In genomic region chr4:169823685-169824084, GRCh38 we compare ENCODE assay signal across 8 cellular contexts.
DNase-seq lines count a peak whose midpoint lies in the region; ATAC-seq, FAIRE-seq and TF ChIP-seq lines count a peak whose summit lies in the region.

No MANE protein-coding gene starts in this region.

- no peak overlapping the region for H3K27ac ChIP-seq in GM23338 (ENCODE audit: low read depth)
- H3K27ac ChIP-seq in endothelial cell of umbilical vein (ENCODE audit: insufficient read depth, low read depth, low read length), result no peak overlapping the region
- H3K27ac ChIP-seq in trophoblast cell (ENCODE audit: low read depth, low read length), result no peak overlapping the region

- BruUV-seq in endothelial cell of umbilical vein (replicated peaks; lab: Mats Ljungman, UMichigan), result no TSS peak

- CTCF ChIA-PET in endothelial cell of umbilical vein (lab: Charles Lee), result interaction anchor here (0.8 to 2.1 kb wide), 6 partner anchors 9 to 210 kb away, joined by 3 to 29 read pairs (median 4); no protein-coding TSS in a partner anchor

- H2BK5ac ChIP-seq in trophoblast cell (ENCODE audit: low read depth, low read length, poor library complexity), result no peak overlapping the region

- no peak overlapping the region for H3K27ac Mint-ChIP-seq in GM23338

- H2AFZ ChIP-seq in GM23338 (no peak overlapping the region), endothelial cell of umbilical vein (ENCODE audit: low read depth, low read length) (no peak overlapping the region), trophoblast cell (ENCODE audit: insufficient read depth, low read length, poor library complexity) (no peak overlapping the region)

- H3K18ac ChIP-seq in trophoblast cell (ENCODE audit: low read length), result no peak overlapping the region

- no peaks in the 10 kb centered on the region for H3F3A ChIP-seq in GM23338 (replicated peaks; ENCODE audit: low read depth)

- no peak overlapping the region for H4K91ac ChIP-seq in trophoblast cell (ENCODE audit: low read depth, low read length)

- peaks cover 3% of the 10 kb centered on the region for H3K27me3 Mint-ChIP-seq in GM23338 (ENCODE audit: insufficient read depth, low read depth, poor library complexity)

- H3K4me2 ChIP-seq in GM23338 (no peak overlapping the region), endothelial cell of umbilical vein (ENCODE audit: insufficient read depth, low read length) (no peak overlapping the region), trophoblast cell (ENCODE audit: low read length) (no peak overlapping the region)

- no peak overlapping the region for H3K14ac ChIP-seq in trophoblast cell (ENCODE audit: low read length)

- no CpG with 5 or more reads among the region's 7 CpGs for WGBS in trophoblast cell (ENCODE audit: extremely low coverage, insufficient coverage, insufficient read length)

- peaks cover 18% of the 10 kb centered on the region for H3K9me3 Mint-ChIP-seq in GM23338

- H4K20me1 ChIP-seq in GM23338 (replicated peaks; ENCODE audit: insufficient read depth), result no peaks in the 10 kb centered on the region
- H4K20me1 ChIP-seq in endothelial cell of umbilical vein (replicated peaks; ENCODE audit: control insufficient read depth, extremely low read depth, insufficient read depth, low read length), result no peaks in the 10 kb centered on the region

- DNase-seq in GM23338 (ENCODE audit: low spot score) (peak; percentile 83), OCI-M1 (lab: John Stamatoyannopoulos, UW) (peak; percentile 91), endothelial cell of umbilical vein (ENCODE audit: low read depth, low spot score) (peak; percentile 51), trophoblast cell (peak; percentile 53 to 80), GF-D8 (lab: John Stamatoyannopoulos, UW) (no peak)

- H3K9me2 ChIP-seq in GM23338 (ENCODE audit: insufficient read depth), result no peaks in the 10 kb centered on the region; the same call in 1 of the 2 replicates

- H3K79me2 ChIP-seq in GM23338 (replicated peaks; ENCODE audit: insufficient read depth), result no peaks in the 10 kb centered on the region
- H3K79me2 ChIP-seq in endothelial cell of umbilical vein (ENCODE audit: control insufficient read depth, insufficient read depth, low read length), result no peaks in the 10 kb centered on the region
- no peaks in the 10 kb centered on the region for H3K79me2 ChIP-seq in trophoblast cell (ENCODE audit: control insufficient read depth, insufficient read depth, low read length, poor library complexity)

- H3K4me3 ChIP-seq in GM23338 (no peak overlapping the region), endothelial cell of umbilical vein (replicated peaks in 1 of 3; ENCODE audit: insufficient read depth in 1 of 3, low read depth in 1 of 3, low read length in 3 of 3) (no peak overlapping the region), trophoblast cell (ENCODE audit: low read depth, low read length) (no peak overlapping the region)

- no peak overlapping the region for H2AK5ac ChIP-seq in trophoblast cell (ENCODE audit: low read length)

- H3K23ac ChIP-seq in trophoblast cell (ENCODE audit: low read length), result no peak overlapping the region

- POLR2A ChIA-PET in endothelial cell of umbilical vein (lab: Charles Lee), result no interaction called here

- H3K9ac ChIP-seq in endothelial cell of umbilical vein (replicated peaks; ENCODE audit: extremely low read depth, insufficient read depth, low read length), result no peak overlapping the region
- no peak overlapping the region for H3K9ac ChIP-seq in trophoblast cell (ENCODE audit: low read length)

- H3K36me3 ChIP-seq in GM23338 (ENCODE audit: insufficient read depth) (no peaks in the 10 kb centered on the region), endothelial cell of umbilical vein (ENCODE audit: control insufficient read depth in 2 of 2, extremely low read depth in 1 of 2, insufficient read depth in 2 of 2, low read length in 2 of 2) (no peaks in the 10 kb centered on the region), trophoblast cell (ENCODE audit: control insufficient read depth in 1 of 2, insufficient read depth in 2 of 2, low read length in 2 of 2) (no peaks in the 10 kb centered on the region)

- no peak for TF ChIP-seq CTCF in GM23338 (conservative IDR thresholded peaks at IDR 0.05; ENCODE audit: low read depth in 2 of 2)
- TF ChIP-seq CTCF in endothelial cell of umbilical vein (IDR thresholded peaks at IDR 0.05; ENCODE audit: extremely low read depth in 1 of 2, insufficient read depth in 1 of 2, low read depth in 1 of 2, low read length in 2 of 2), result no peak

- no peak overlapping the region for H4K12ac ChIP-seq in trophoblast cell (ENCODE audit: low read depth, low read length)

- H3K4me3 Mint-ChIP-seq in GM23338, result no peak overlapping the region

- no peak overlapping the region for H2BK12ac ChIP-seq in trophoblast cell (ENCODE audit: low read length)

- no peak overlapping the region for H4K8ac ChIP-seq in trophoblast cell (ENCODE audit: low read depth, low read length)

- TF ChIP-seq POLR2A in endothelial cell of umbilical vein (IDR thresholded peaks at IDR 0.05; ENCODE audit: low read depth, low read length), result no peak

- H2BK120ac ChIP-seq in trophoblast cell (ENCODE audit: insufficient read depth, low read length, poor library complexity), result no peak overlapping the region

- ATAC-seq in GM23338 (peak; percentile 90), GM21390 (IDR thresholded peaks at IDR 0.05; ENCODE audit: unreplicated experiment) (no peak), HG03565 (IDR thresholded peaks at IDR 0.05; ENCODE audit: unreplicated experiment) (no peak), GM21786 (IDR thresholded peaks at IDR 0.05; ENCODE audit: unreplicated experiment) (no peak)

- H3K9me3 ChIP-seq in endothelial cell of umbilical vein (replicated peaks; ENCODE audit: control insufficient read depth, insufficient read depth, low read length), result no peaks in the 10 kb centered on the region
- H3K9me3 ChIP-seq in trophoblast cell (ENCODE audit: insufficient read depth, low read depth, low read length), result no peaks in the 10 kb centered on the region

- H3K4me1 Mint-ChIP-seq in GM23338, result no peaks in the 10 kb centered on the region

- no peak overlapping the region for H3K4ac ChIP-seq in trophoblast cell (ENCODE audit: low read depth, low read length)

- H3K27me3 ChIP-seq in GM23338 (ENCODE audit: insufficient read depth), result no peaks in the 10 kb centered on the region
- peaks cover 0 to 2% of the 10 kb centered on the region in 2 experiments for H3K27me3 ChIP-seq in endothelial cell of umbilical vein (ENCODE audit: control insufficient read depth in 2 of 2, insufficient read depth in 2 of 2, low read length in 2 of 2)
- no peaks in the 10 kb centered on the region for H3K27me3 ChIP-seq in trophoblast cell (ENCODE audit: insufficient read depth, low read length)

- dilution Hi-C loops in endothelial cell of umbilical vein (cut with MboI; ENCODE audit: extremely low pct_ligation_motif_present, low sequenced_read_pairs), result no loop called here

- intact Hi-C loops in endothelial cell of umbilical vein (cut with micrococcal nuclease), result no loop called here

- no peaks in the 10 kb centered on the region for H3K4me1 ChIP-seq in GM23338 (ENCODE audit: insufficient read depth)
- H3K4me1 ChIP-seq in endothelial cell of umbilical vein (ENCODE audit: control insufficient read depth, extremely low read depth, insufficient read depth, low read length), result no peaks in the 10 kb centered on the region
- H3K4me1 ChIP-seq in trophoblast cell (ENCODE audit: control insufficient read depth in 1 of 2, insufficient read depth in 2 of 2, low read length in 2 of 2), result peaks cover 0 to 2% of the 10 kb centered on the region in 2 experiments

- H3K36me3 Mint-ChIP-seq in GM23338 (ENCODE audit: low read depth), result peaks cover 10% of the 10 kb centered on the region; the same call in 2 of the 3 replicates

- FAIRE-seq in endothelial cell of umbilical vein (lab: Jason Lieb, UNC), result peak; percentile 59

- no peaks in the 10 kb centered on the region for H3K9me1 ChIP-seq in endothelial cell of umbilical vein (replicated peaks; ENCODE audit: control insufficient read depth, extremely low read depth, insufficient read depth, low read length)

- no peaks in the 10 kb centered on the region for H3K79me1 ChIP-seq in trophoblast cell (ENCODE audit: low read length)

TF ChIP-seq in GM23338, 12 proteins besides CTCF, POLR2A, EP300 and RAD21 (continues in another document):
- no peak for TF ChIP-seq EZH2 (IDR thresholded peaks at IDR 0.05; ENCODE audit: low read depth, unreplicated experiment)

TF ChIP-seq in endothelial cell of umbilical vein, 7 proteins besides CTCF, POLR2A, EP300 and RAD21:
- no peak for TF ChIP-seq MAX (IDR thresholded peaks at IDR 0.05; ENCODE audit: insufficient read depth, insufficient read length)
- no peak for TF ChIP-seq MYC (IDR thresholded peaks at IDR 0.05; ENCODE audit: low read depth, low read length)
- no peak for TF ChIP-seq GATA2 (IDR thresholded peaks at IDR 0.05; ENCODE audit: insufficient read depth, insufficient read length, low read depth, low read length)
- no peak for TF ChIP-seq POLR2AphosphoS5 (IDR thresholded peaks at IDR 0.05; ENCODE audit: insufficient read depth, low read depth, low read length)
- TF ChIP-seq JUN (IDR thresholded peaks at IDR 0.05; ENCODE audit: borderline replicate concordance, insufficient read depth, insufficient read length, low read depth), result no peak
- TF ChIP-seq FOS (IDR thresholded peaks at IDR 0.05; ENCODE audit: borderline replicate concordance, insufficient read depth, low read length), result no peak
- TF ChIP-seq EZH2 (IDR thresholded peaks at IDR 0.05; ENCODE audit: borderline replicate concordance, low read depth, low read length, severe bottlenecking), result no peak
